Comparison of ENCODE assay signal across 9 cellular contexts in genomic region chr1:157505481-157506272, GRCh38. TPM values are rescaled to one million over a fixed set of nuclear protein-coding genes. Genes with fewer than 3 reads are reported as not detected.
DNase-seq lines count a peak whose midpoint lies in the region; ATAC-seq and TF ChIP-seq lines count a peak whose summit lies in the region.
"Had no signal": no experiment of that assay in that cellular context is flagged by ENCODE, and none has a peak within 500 bp of the region (broad histone marks: within the 10 kb centered on the region; RNA-seq: fewer than 3 reads in every experiment).

No MANE protein-coding gene starts in this region.

- no peak overlapping the region for H3K4me3 Mint-ChIP-seq in stimulated activated naive CD8-positive, alpha-beta T cell treated with anti-CD3 and anti-CD28 coated beads, Interleukin-15, amount 100 ng/mL, for 72 hours

- H3K27me3 Mint-ChIP-seq in stimulated activated naive CD8-positive, alpha-beta T cell treated with anti-CD3 and anti-CD28 coated beads, Interleukin-15, amount 100 ng/mL, for 72 hours: peaks cover 12% of the 10 kb centered on the region

- no peaks in the 10 kb centered on the region for H3K4me1 Mint-ChIP-seq in stimulated activated naive CD8-positive, alpha-beta T cell treated with anti-CD3 and anti-CD28 coated beads, Interleukin-15, amount 100 ng/mL, for 72 hours

- H3K4me1 ChIP-seq in left lung: no peaks in the 10 kb centered on the region

- peaks cover 0 to 9% of the 10 kb centered on the region in 2 donors for H3K27me3 ChIP-seq in left lung

- DNase-seq in NCI-H2196 (lab: John Stamatoyannopoulos, UW; ENCODE audit: unreplicated experiment): peak; percentile 16
- no peak for DNase-seq in NCI-H2196 treated with DMSO at 0.1 percent for 48 hours (lab: John Stamatoyannopoulos, UW; ENCODE audit: unreplicated experiment)
- peak; percentile 65 for DNase-seq in GM20000 (ENCODE audit: low spot score)
- peak; percentile 82 for DNase-seq in OCI-M1 (lab: John Stamatoyannopoulos, UW)
- DNase-seq in cerebellar cortex (ENCODE audit: low spot score): peak; percentile 29
- peak in 1 of 2 donors; percentile 43 for DNase-seq in left lung
- peak; percentile 29 to 41 for DNase-seq in stimulated activated naive CD8-positive, alpha-beta T cell treated with anti-CD3 and anti-CD28 coated beads, Interleukin-15, amount 100 ng/mL, for 72 hours

- H3K27ac Mint-ChIP-seq in stimulated activated naive CD8-positive, alpha-beta T cell treated with anti-CD3 and anti-CD28 coated beads, Interleukin-15, amount 100 ng/mL, for 72 hours: no peak overlapping the region

- no peaks in the 10 kb centered on the region for H3K9me3 Mint-ChIP-seq in stimulated activated naive CD8-positive, alpha-beta T cell treated with anti-CD3 and anti-CD28 coated beads, Interleukin-15, amount 100 ng/mL, for 72 hours

- no peaks in the 10 kb centered on the region for H3K9me3 ChIP-seq in left lung

- no peaks in the 10 kb centered on the region for H3K36me3 ChIP-seq in left lung

- intact Hi-C loops in left lung (cut with DNase I): no loop called here

- peak; percentile 85 for ATAC-seq in HG03565 (IDR thresholded peaks at IDR 0.05; ENCODE audit: unreplicated experiment)
- peak; percentile 98 for ATAC-seq in left lung
- ATAC-seq in stimulated activated naive CD8-positive, alpha-beta T cell treated with anti-CD3 and anti-CD28 coated beads, Interleukin-15, amount 100 ng/mL, for 72 hours: peak; percentile 83

- no peak overlapping the region for H3K4me3 ChIP-seq in left lung

- TF ChIP-seq CTCF in GM20000 (IDR thresholded peaks at IDR 0.05; ENCODE audit: extremely low read depth, missing control alignments) (peak; percentile 72), left lung (IDR thresholded peaks at IDR 0.05) (peak; percentile 59 to 60)

- H3K27ac ChIP-seq in left lung: no peak overlapping the region
- H3K27ac ChIP-seq: epithelial cell of prostate had no signal

RNA-seq across cellular contexts. Expression of gene FCRL5, which starts 46.6 kb away (rescaled TPM):
- 1 to 10 TPM; 1.1 to 1.5 TPM for total RNA-seq in left lung
